Comparison of ENCODE assay signal across 20 cellular contexts in the genomic region with DNA sequence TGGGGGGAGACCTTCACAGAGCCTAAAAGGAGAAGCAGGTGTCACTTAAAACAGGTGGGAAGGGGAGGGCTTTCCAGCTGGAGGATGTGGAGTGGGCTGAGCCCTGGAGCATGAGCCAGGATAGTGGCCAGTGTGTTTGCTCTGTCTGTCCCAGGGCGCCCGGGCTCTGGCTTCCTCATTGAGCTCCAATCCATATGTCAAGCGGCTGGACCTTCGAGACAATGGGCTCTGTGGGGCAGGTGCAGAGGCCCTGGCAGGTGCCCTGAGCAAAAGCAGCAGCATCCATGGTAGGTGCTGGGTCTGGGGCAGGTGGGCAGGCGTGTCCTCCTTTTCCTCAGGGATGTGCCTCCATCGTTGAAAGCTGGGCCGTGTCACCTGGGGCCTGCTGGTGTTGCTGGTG. TPM values are rescaled to one million over a fixed set of nuclear protein-coding genes. Genes with fewer than 3 reads are reported as not detected.
DNase-seq lines count a peak whose midpoint lies in the region; TF ChIP-seq lines count a peak whose summit lies in the region.
"Had no signal": no experiment of that assay in that cellular context is flagged by ENCODE, and none has a peak within 500 bp of the region (broad histone marks: within the 10 kb centered on the region; RNA-seq: fewer than 3 reads in every experiment).

No MANE protein-coding gene starts in this region.

- peaks cover 36% of the 10 kb centered on the region for H3K4me1 Mint-ChIP-seq in osteocyte (ENCODE audit: unreplicated experiment)

- no peaks in the 10 kb centered on the region for H3K9me3 Mint-ChIP-seq in osteocyte (ENCODE audit: unreplicated experiment)
- H3K9me3 Mint-ChIP-seq: CD4-positive, alpha-beta T cell had no signal

- H3K4me3 Mint-ChIP-seq in osteocyte (ENCODE audit: unreplicated experiment): no peak overlapping the region
- H3K4me3 Mint-ChIP-seq: B cell; CD4-positive, alpha-beta T cell; T-helper 17 cell had no signal

- DNase-seq in DMS53 (lab: John Stamatoyannopoulos, UW) (peak; percentile 86), NCI-H1417 treated with DMSO at 0.1 percent for 48 hours (lab: John Stamatoyannopoulos, UW) (peak; percentile 7), NCI-H510A treated with DMSO at 0.1 percent for 48 hours (lab: John Stamatoyannopoulos, UW) (peak; percentile 26), islet precursor cell (peak; percentile 45), activated gamma-delta T cell (lab: John Stamatoyannopoulos, UW) (no peak), cortex of kidney (lab: John Stamatoyannopoulos, UW) (no peak), osteocyte (ENCODE audit: extremely low spot score, unreplicated experiment) (no peak)
- DNase-seq: Calu3; CD4-positive, alpha-beta T cell; GF-D8; GOT3; NCI-H2029; NK-92 treated with Interleukin-12 subunit alpha and Interleukin-12 subunit beta, amount 100 ng/mL, for 24 hours; OCI-M1; T-helper 17 cell had no signal

- H3K27me3 Mint-ChIP-seq in osteocyte (ENCODE audit: unreplicated experiment): no peaks in the 10 kb centered on the region

- H3K27ac Mint-ChIP-seq in osteocyte (ENCODE audit: unreplicated experiment): no peak overlapping the region
- H3K27ac Mint-ChIP-seq: CD4-positive, alpha-beta T cell had no signal

- TF ChIP-seq CTCF in osteocyte (IDR thresholded peaks at IDR 0.05): no peak

- no peaks in the 10 kb centered on the region for H3K36me3 Mint-ChIP-seq in osteocyte (ENCODE audit: unreplicated experiment)

RNA-seq across cellular contexts. Expression of a gene that starts 2.0 kb away (rescaled TPM):
- total RNA-seq in osteocyte: not detected in 2 replicates
- total RNA-seq: Calu3; CD4-positive, alpha-beta T cell; M059J; NCI-H460; SJCRH30 had no signal

RNA-seq across cellular contexts. Expression of a gene that starts 15.4 kb away (rescaled TPM):
- total RNA-seq in osteocyte: not detected in 2 replicates
- total RNA-seq: B cell; CD4-positive, alpha-beta T cell; M059J; NCI-H460; RPMI7951; SJCRH30 had no signal

RNA-seq across cellular contexts. Expression of a gene that starts 32.8 kb away (rescaled TPM):
- total RNA-seq in osteocyte: 2.6 and 3.5 TPM in 2 replicates

RNA-seq across cellular contexts. Expression of a gene that starts 45.8 kb away (rescaled TPM):
- total RNA-seq in osteocyte: 24.8 and 27.0 TPM in 2 replicates

Comparison
In these comparisons a context has a peak if more than half of its experiments do, and no peak if none do; other contexts are left out.
1. DNase-seq: peak in DMS53 (single experiment), NCI-H1417 treated with DMSO at 0.1 percent for 48 hours (single experiment), NCI-H510A treated with DMSO at 0.1 percent for 48 hours (single experiment) and islet precursor cell (single experiment); none in activated gamma-delta T cell (single experiment), cortex of kidney (single experiment) and osteocyte (single experiment).